In the genomic region with DNA sequence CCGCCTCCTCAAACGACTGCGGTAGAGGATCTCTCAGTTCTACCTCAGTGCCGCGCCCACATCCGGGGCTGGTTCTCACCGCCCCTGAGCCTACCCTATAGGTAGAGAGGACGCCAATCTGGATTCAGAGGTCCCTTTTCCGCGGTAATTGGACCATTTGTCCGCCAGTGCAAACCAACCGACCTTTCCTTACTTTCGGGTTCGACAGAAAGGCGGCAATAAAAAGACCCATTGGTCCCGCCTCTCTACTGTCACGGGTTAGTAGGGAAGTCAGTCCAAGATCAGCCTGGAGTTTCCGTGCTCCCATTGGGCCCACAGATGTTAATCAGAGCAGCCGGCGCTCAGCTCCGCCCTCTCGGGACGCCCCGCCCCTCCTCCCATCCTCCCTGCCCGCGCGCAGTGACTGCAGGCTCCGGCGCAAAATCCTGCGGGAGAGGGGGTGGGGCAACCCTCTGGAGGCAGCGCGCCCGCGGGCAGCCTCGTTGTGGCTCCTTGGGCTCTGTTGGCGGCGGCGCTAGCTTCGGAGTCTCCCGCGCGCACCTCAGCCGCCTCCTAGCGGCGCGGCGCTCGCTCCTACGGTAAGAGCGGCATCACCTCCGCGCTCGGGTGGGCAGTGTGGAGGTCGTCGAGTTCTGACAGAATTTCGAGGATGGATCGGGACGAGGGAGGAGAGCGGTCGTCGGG, we compare ENCODE assay signal across 1 cellular context.
A peak's percentile ranks its signal among the peaks of the same experiment; 100 is the strongest.
TF ChIP-seq lines count a peak whose summit lies in the region.

Gene PHTF2, plus strand, starts transcription at position 380 of the 684 bp plus-strand sequence.
A gene with protein sequence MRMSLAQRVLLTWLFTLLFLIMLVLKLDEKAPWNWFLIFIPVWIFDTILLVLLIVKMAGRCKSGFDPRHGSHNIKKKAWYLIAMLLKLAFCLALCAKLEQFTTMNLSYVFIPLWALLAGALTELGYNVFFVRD (minus strand): TSS at position 41 of the 684 bp plus-strand sequence. CDS start 4,061 bp downstream, outside the sequence.

TF ChIP-seq in K562, 482 proteins besides CTCF, POLR2A, EP300 and RAD21 (continued from another document and continues in another):
- TF ChIP-seq, protein P1, sequence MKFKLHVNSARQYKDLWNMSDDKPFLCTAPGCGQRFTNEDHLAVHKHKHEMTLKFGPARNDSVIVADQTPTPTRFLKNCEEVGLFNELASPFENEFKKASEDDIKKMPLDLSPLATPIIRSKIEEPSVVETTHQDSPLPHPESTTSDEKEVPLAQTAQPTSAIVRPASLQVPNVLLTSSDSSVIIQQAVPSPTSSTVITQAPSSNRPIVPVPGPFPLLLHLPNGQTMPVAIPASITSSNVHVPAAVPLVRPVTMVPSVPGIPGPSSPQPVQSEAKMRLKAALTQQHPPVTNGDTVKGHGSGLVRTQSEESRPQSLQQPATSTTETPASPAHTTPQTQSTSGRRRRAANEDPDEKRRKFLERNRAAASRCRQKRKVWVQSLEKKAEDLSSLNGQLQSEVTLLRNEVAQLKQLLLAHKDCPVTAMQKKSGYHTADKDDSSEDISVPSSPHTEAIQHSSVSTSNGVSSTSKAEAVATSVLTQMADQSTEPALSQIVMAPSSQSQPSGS (CRISPR knock-in tag; IDR thresholded peaks at IDR 0.05), result no peak
- TF ChIP-seq ZKSCAN1 (IDR thresholded peaks at IDR 0.05; ENCODE audit: low read depth, low read length) (peak; percentile 58; the same call in 1 of the 2 replicates), FUS (optimal IDR thresholded peaks at IDR 0.05; ENCODE audit: low read depth, low read length) (no peak), ZNF740 (CRISPR knock-in tag; IDR thresholded peaks at IDR 0.05) (no peak), ZNF740 (tag; IDR thresholded peaks at IDR 0.05) (no peak), CHAMP1 (IDR thresholded peaks at IDR 0.05) (peak; percentile 50; the same call in 1 of the 2 replicates), ZNF316 (IDR thresholded peaks at IDR 0.05) (no peak), TOE1 (IDR thresholded peaks at IDR 0.05; ENCODE audit: borderline replicate concordance) (0 out of 2 replicates have a peak, but pooled peaks have one; percentile 23), TOE1 (CRISPR knock-in tag; IDR thresholded peaks at IDR 0.05; ENCODE audit: borderline replicate concordance, low read depth) (no peak), IRF9 (tag; IDR thresholded peaks at IDR 0.05) (no peak), GABPB1 (CRISPR knock-in tag; IDR thresholded peaks at IDR 0.05) (peak; percentile 80), HSF4 (CRISPR knock-in tag; IDR thresholded peaks at IDR 0.05; ENCODE audit: borderline replicate concordance) (no peak), ZNF57 (CRISPR knock-in tag; IDR thresholded peaks at IDR 0.05) (0 out of 2 replicates have a peak, but pooled peaks have one; percentile 14), ETV5 (CRISPR knock-in tag; IDR thresholded peaks at IDR 0.05; ENCODE audit: low read depth) (peak; percentile 83; the same call in 1 of the 2 replicates), ATF4 (CRISPR knock-in tag; IDR thresholded peaks at IDR 0.05) (no peak), NR0B1 (IDR thresholded peaks at IDR 0.05; ENCODE audit: partially characterized antibody) (no peak), WHSC1 (IDR thresholded peaks at IDR 0.05; ENCODE audit: low read length) (no peak), RFX5 (IDR thresholded peaks at IDR 0.05; ENCODE audit: low read depth, low read length) (no peak), REST (CRISPR knock-in tag; IDR thresholded peaks at IDR 0.05; ENCODE audit: low read depth) (0 out of 2 replicates have a peak, but pooled peaks have one; percentile 49), KDM2B (CRISPR knock-in tag; IDR thresholded peaks at IDR 0.05) (peak; percentile 93), PTBP1 (IDR thresholded peaks at IDR 0.05; ENCODE audit: low read depth, low read length) (0 out of 2 replicates have a peak, but pooled peaks have one; percentile 19), CTCFL (IDR thresholded peaks at IDR 0.05; ENCODE audit: borderline replicate concordance, insufficient read depth, low read depth, low read length, poor library complexity, severe bottlenecking) (peak; percentile 94), SPI1 (IDR thresholded peaks at IDR 0.05; ENCODE audit: borderline replicate concordance, low read depth, low read length) (peak; percentile 59), NR1H2 (CRISPR knock-in tag; IDR thresholded peaks at IDR 0.05) (no peak), RB1 (IDR thresholded peaks at IDR 0.05; ENCODE audit: low read depth) (peak; percentile 95), RHOXF2B (CRISPR knock-in tag; conservative IDR thresholded peaks at IDR 0.05) (0 out of 2 replicates have a peak, but pooled peaks have one; percentile 75)
- TF ChIP-seq, protein P2, sequence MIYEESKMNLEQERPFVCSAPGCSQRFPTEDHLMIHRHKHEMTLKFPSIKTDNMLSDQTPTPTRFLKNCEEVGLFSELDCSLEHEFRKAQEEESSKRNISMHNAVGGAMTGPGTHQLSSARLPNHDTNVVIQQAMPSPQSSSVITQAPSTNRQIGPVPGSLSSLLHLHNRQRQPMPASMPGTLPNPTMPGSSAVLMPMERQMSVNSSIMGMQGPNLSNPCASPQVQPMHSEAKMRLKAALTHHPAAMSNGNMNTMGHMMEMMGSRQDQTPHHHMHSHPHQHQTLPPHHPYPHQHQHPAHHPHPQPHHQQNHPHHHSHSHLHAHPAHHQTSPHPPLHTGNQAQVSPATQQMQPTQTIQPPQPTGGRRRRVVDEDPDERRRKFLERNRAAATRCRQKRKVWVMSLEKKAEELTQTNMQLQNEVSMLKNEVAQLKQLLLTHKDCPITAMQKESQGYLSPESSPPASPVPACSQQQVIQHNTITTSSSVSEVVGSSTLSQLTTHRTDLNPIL (CRISPR knock-in tag; IDR thresholded peaks at IDR 0.05), result no peak
- TF ChIP-seq, protein P3, sequence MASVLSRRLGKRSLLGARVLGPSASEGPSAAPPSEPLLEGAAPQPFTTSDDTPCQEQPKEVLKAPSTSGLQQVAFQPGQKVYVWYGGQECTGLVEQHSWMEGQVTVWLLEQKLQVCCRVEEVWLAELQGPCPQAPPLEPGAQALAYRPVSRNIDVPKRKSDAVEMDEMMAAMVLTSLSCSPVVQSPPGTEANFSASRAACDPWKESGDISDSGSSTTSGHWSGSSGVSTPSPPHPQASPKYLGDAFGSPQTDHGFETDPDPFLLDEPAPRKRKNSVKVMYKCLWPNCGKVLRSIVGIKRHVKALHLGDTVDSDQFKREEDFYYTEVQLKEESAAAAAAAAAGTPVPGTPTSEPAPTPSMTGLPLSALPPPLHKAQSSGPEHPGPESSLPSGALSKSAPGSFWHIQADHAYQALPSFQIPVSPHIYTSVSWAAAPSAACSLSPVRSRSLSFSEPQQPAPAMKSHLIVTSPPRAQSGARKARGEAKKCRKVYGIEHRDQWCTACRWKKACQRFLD (CRISPR knock-in tag; IDR thresholded peaks at IDR 0.05), result no peak
- TF ChIP-seq, protein P4, sequence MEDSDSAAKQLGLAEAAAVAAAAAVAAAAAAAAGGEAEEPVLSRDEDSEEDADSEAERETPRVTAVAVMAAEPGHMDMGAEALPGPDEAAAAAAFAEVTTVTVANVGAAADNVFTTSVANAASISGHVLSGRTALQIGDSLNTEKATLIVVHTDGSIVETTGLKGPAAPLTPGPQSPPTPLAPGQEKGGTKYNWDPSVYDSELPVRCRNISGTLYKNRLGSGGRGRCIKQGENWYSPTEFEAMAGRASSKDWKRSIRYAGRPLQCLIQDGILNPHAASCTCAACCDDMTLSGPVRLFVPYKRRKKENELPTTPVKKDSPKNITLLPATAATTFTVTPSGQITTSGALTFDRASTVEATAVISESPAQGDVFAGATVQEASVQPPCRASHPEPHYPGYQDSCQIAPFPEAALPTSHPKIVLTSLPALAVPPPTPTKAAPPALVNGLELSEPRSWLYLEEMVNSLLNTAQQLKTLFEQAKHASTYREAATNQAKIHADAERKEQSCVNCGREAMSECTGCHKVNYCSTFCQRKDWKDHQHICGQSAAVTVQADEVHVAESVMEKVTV (CRISPR knock-in tag; IDR thresholded peaks at IDR 0.05), result peak; percentile 46; the same call in 1 of the 2 replicates
- TF ChIP-seq, protein P5, sequence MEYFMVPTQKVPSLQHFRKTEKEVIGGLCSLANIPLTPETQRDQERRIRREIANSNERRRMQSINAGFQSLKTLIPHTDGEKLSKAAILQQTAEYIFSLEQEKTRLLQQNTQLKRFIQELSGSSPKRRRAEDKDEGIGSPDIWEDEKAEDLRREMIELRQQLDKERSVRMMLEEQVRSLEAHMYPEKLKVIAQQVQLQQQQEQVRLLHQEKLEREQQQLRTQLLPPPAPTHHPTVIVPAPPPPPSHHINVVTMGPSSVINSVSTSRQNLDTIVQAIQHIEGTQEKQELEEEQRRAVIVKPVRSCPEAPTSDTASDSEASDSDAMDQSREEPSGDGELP (CRISPR knock-in tag; IDR thresholded peaks at IDR 0.05; ENCODE audit: borderline replicate concordance), result peak; percentile 81; the same call in 1 of the 2 replicates
